Comparison of ENCODE assay signal across 1 cellular context in the genomic region with DNA sequence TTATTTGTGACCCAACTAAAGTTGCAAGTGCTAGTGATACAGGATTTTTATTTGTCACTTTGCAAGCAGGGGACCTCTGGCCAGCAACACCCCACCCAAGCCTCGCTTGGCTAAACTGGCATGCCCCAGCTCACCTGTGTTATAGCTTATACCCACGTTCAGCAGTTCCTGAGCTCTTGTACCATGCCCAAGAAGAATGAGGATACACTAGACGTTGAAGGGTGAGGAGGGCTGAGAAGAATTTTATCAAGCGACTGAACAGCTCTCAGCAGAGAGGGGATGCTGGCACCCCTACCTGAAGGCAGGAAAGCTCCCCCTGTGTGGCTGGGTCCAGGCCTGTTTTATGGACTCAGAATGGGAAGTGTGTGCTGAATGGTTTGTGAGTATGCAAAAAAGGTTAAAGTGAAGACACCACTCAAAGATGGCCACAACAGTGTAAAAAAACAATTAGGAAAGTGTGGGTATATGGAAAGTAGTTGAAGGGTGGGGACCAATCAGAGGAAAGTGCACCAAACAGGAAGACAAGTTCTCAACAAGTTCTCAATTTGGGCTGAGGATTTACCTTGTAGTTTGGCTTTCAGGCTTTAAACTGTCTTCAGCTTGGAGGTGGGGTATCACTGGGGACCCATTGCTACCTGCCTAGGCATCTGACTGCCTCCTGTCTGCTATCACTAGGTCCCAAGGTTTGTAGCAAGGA.
TF ChIP-seq lines count a peak whose summit lies in the region.

No MANE protein-coding gene starts in this region.

TF ChIP-seq in K562, 482 proteins besides CTCF, POLR2A, EP300 and RAD21:
- TF ChIP-seq REST (CRISPR knock-in tag; IDR thresholded peaks at IDR 0.05; ENCODE audit: low read depth), result no peak
- TF ChIP-seq CBX1 (IDR thresholded peaks at IDR 0.05; ENCODE audit: low read depth), result no peak
- TF ChIP-seq NFYB (IDR thresholded peaks at IDR 0.05; ENCODE audit: extremely low read depth, insufficient read length), result peak; percentile 44
- no peak for TF ChIP-seq SPI1 (IDR thresholded peaks at IDR 0.05; ENCODE audit: borderline replicate concordance, low read depth, low read length)
- TF ChIP-seq TGIF2 (CRISPR knock-in tag; IDR thresholded peaks at IDR 0.05), result no peak
- no peak for TF ChIP-seq CREBBP (IDR thresholded peaks at IDR 0.05; ENCODE audit: low read depth, low read length)
- no peak for TF ChIP-seq POLR3G (IDR thresholded peaks at IDR 0.05; ENCODE audit: extremely low read depth, insufficient read length, insufficient replicate concordance)
- TF ChIP-seq PRMT5 (CRISPR knock-in tag; IDR thresholded peaks at IDR 0.05), result no peak
- peak; percentile 33; the same call in 1 of the 2 replicates for TF ChIP-seq CBX5 (IDR thresholded peaks at IDR 0.05; ENCODE audit: borderline replicate concordance, low read depth)
- peak in 1 of 3 experiments; percentile 13 for TF ChIP-seq YY1 (IDR thresholded peaks at IDR 0.05; ENCODE audit: borderline replicate concordance in 1 of 3, control insufficient read depth in 1 of 3, extremely low read depth in 1 of 3, insufficient read depth in 3 of 3, insufficient read length in 1 of 3, insufficient replicate concordance in 2 of 3, low read depth in 1 of 3, low read length in 2 of 3)
- no peak for TF ChIP-seq POLR2H (tag; IDR thresholded peaks at IDR 0.05; ENCODE audit: low read depth)
- peak; percentile 53 for TF ChIP-seq ZFP36 (IDR thresholded peaks at IDR 0.05; ENCODE audit: low read depth, low read length, partially characterized antibody)
- no peak for TF ChIP-seq CREB5 (CRISPR knock-in tag; IDR thresholded peaks at IDR 0.05)
- TF ChIP-seq ZNF79 (CRISPR knock-in tag; IDR thresholded peaks at IDR 0.05; ENCODE audit: low read depth), result no peak
- TF ChIP-seq, protein P1, sequence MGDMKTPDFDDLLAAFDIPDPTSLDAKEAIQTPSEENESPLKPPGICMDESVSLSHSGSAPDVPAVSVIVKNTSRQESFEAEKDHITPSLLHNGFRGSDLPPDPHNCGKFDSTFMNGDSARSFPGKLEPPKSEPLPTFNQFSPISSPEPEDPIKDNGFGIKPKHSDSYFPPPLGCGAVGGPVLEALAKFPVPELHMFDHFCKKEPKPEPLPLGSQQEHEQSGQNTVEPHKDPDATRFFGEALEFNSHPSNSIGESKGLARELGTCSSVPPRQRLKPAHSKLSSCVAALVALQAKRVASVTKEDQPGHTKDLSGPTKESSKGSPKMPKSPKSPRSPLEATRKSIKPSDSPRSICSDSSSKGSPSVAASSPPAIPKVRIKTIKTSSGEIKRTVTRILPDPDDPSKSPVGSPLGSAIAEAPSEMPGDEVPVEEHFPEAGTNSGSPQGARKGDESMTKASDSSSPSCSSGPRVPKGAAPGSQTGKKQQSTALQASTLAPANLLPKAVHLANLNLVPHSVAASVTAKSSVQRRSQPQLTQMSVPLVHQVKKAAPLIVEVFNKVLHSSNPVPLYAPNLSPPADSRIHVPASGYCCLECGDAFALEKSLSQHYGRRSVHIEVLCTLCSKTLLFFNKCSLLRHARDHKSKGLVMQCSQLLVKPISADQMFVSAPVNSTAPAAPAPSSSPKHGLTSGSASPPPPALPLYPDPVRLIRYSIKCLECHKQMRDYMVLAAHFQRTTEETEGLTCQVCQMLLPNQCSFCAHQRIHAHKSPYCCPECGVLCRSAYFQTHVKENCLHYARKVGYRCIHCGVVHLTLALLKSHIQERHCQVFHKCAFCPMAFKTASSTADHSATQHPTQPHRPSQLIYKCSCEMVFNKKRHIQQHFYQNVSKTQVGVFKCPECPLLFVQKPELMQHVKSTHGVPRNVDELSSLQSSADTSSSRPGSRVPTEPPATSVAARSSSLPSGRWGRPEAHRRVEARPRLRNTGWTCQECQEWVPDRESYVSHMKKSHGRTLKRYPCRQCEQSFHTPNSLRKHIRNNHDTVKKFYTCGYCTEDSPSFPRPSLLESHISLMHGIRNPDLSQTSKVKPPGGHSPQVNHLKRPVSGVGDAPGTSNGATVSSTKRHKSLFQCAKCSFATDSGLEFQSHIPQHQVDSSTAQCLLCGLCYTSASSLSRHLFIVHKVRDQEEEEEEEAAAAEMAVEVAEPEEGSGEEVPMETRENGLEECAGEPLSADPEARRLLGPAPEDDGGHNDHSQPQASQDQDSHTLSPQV (IDR thresholded peaks at IDR 0.05), result no peak
- TF ChIP-seq, protein P2, sequence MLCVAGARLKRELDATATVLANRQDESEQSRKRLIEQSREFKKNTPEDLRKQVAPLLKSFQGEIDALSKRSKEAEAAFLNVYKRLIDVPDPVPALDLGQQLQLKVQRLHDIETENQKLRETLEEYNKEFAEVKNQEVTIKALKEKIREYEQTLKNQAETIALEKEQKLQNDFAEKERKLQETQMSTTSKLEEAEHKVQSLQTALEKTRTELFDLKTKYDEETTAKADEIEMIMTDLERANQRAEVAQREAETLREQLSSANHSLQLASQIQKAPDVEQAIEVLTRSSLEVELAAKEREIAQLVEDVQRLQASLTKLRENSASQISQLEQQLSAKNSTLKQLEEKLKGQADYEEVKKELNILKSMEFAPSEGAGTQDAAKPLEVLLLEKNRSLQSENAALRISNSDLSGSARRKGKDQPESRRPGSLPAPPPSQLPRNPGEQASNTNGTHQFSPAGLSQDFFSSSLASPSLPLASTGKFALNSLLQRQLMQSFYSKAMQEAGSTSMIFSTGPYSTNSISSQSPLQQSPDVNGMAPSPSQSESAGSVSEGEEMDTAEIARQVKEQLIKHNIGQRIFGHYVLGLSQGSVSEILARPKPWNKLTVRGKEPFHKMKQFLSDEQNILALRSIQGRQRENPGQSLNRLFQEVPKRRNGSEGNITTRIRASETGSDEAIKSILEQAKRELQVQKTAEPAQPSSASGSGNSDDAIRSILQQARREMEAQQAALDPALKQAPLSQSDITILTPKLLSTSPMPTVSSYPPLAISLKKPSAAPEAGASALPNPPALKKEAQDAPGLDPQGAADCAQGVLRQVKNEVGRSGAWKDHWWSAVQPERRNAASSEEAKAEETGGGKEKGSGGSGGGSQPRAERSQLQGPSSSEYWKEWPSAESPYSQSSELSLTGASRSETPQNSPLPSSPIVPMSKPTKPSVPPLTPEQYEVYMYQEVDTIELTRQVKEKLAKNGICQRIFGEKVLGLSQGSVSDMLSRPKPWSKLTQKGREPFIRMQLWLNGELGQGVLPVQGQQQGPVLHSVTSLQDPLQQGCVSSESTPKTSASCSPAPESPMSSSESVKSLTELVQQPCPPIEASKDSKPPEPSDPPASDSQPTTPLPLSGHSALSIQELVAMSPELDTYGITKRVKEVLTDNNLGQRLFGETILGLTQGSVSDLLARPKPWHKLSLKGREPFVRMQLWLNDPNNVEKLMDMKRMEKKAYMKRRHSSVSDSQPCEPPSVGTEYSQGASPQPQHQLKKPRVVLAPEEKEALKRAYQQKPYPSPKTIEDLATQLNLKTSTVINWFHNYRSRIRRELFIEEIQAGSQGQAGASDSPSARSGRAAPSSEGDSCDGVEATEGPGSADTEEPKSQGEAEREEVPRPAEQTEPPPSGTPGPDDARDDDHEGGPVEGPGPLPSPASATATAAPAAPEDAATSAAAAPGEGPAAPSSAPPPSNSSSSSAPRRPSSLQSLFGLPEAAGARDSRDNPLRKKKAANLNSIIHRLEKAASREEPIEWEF (CRISPR knock-in tag; IDR thresholded peaks at IDR 0.05), result no peak
- no peak for TF ChIP-seq TAF9B (IDR thresholded peaks at IDR 0.05; ENCODE audit: partially characterized antibody)
- no peak for TF ChIP-seq HDGF (IDR thresholded peaks at IDR 0.05)
- peak; percentile 59; the same call in 1 of the 2 replicates for TF ChIP-seq TRIM28 (IDR thresholded peaks at IDR 0.05)
- no peak for TF ChIP-seq OTX1 (CRISPR knock-in tag; IDR thresholded peaks at IDR 0.05)
- no peak for TF ChIP-seq NFXL1 (CRISPR knock-in tag; IDR thresholded peaks at IDR 0.05)
- TF ChIP-seq NR1H2 (CRISPR knock-in tag; IDR thresholded peaks at IDR 0.05), result no peak
- TF ChIP-seq ZNF398 (CRISPR knock-in tag; IDR thresholded peaks at IDR 0.05), result no peak
- 0 out of 2 replicates have a peak, but pooled peaks have one; percentile 14 for TF ChIP-seq MAX (CRISPR knock-in tag; IDR thresholded peaks at IDR 0.05)
- TF ChIP-seq, protein P3, sequence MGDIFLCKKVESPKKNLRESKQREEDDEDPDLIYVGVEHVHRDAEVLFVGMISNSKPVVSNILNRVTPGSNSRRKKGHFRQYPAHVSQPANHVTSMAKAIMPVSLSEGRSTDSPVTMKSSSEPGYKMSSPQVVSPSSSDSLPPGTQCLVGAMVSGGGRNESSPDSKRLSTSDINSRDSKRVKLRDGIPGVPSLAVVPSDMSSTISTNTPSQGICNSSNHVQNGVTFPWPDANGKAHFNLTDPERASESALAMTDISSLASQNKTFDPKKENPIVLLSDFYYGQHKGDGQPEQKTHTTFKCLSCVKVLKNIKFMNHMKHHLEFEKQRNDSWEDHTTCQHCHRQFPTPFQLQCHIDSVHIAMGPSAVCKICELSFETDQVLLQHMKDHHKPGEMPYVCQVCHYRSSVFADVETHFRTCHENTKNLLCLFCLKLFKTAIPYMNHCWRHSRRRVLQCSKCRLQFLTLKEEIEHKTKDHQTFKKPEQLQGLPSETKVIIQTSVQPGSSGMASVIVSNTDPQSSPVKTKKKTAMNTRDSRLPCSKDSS (IDR thresholded peaks at IDR 0.05; ENCODE audit: low read depth, partially characterized antibody), result peak; percentile 19
- TF ChIP-seq ELK1 (CRISPR knock-in tag; IDR thresholded peaks at IDR 0.05), result no peak
